17 cellular contexts compared by ENCODE assay signal in genomic region chr12:55698241-55698955, GRCh38. TPM values are rescaled to one million over a fixed set of nuclear protein-coding genes. Genes with fewer than 3 reads are reported as not detected.
DNase-seq lines count a peak whose midpoint lies in the region; ATAC-seq, FAIRE-seq and TF ChIP-seq lines count a peak whose summit lies in the region.
"Had no signal": no experiment of that assay in that cellular context is flagged by ENCODE, and none has a peak within 500 bp of the region (broad histone marks: within the 10 kb centered on the region; RNA-seq: fewer than 3 reads in every experiment).

No MANE protein-coding gene starts in this region.

- no peaks in the 10 kb centered on the region for H3K79me2 ChIP-seq in HepG2 (ENCODE audit: insufficient read depth, low read length)

- 88% methylated on average over 8 of the region's 16 CpGs for WGBS in right lobe of liver (ENCODE audit: insufficient coverage, low coverage, low lambda C conversion rate, missing lambda C conversion rate)
- 58% methylated on average over 6 of the region's 16 CpGs for WGBS in HepG2 (ENCODE audit: low lambda C conversion rate)
- WGBS in spleen, 5 donors, result 83 to 100% (median 90%) methylated on average over 5 to 16 of the region's 16 CpGs

- POLR2A ChIA-PET in HepG2 (lab: Yijun Ruan, JAX), result interaction anchor here (1.0 kb wide), 1 partner anchor 17 kb away, joined by 3 read pairs; a partner anchor contains a TSS

- CTCF ChIA-PET in HepG2 (lab: Yijun Ruan, JAX; ENCODE audit: low intra/inter-chr PET ratio, low total read pairs), result no interaction called here

- H3K4me1 ChIP-seq in right lobe of liver (no peaks in the 10 kb centered on the region), HepG2 (ENCODE audit: insufficient read depth, low read length) (peaks cover 72% of the 10 kb centered on the region), spleen (no peaks in the 10 kb centered on the region)
- H3K4me1 ChIP-seq: Caco-2 had no signal

- H3K27me3 ChIP-seq in right lobe of liver (no peaks in the 10 kb centered on the region), HepG2 (ENCODE audit: control insufficient read depth in 1 of 2, insufficient read depth in 2 of 2, low read length in 2 of 2) (peaks cover 6 to 8% of the 10 kb centered on the region in 2 experiments; a peak in 3 of 5 replicates), spleen (replicated peaks in 1 of 7) (no peaks in the 10 kb centered on the region)

- TF ChIP-seq CTCF in right lobe of liver (IDR thresholded peaks at IDR 0.05) (no peak), HepG2 (CRISPR knock-in tag; IDR thresholded peaks at IDR 0.05) (no peak), spleen (IDR thresholded peaks at IDR 0.05 in 8 of 11, conservative IDR thresholded peaks at IDR 0.05 in 3 of 11) (no peak)

- TF ChIP-seq POLR2A in right lobe of liver (IDR thresholded peaks at IDR 0.05) (no peak), HepG2 (IDR thresholded peaks at IDR 0.05; ENCODE audit: insufficient read depth in 1 of 2, low read depth in 2 of 2, low read length in 2 of 2) (no peak), spleen (IDR thresholded peaks at IDR 0.05) (no peak)

- H4K20me1 ChIP-seq in HepG2 (ENCODE audit: insufficient read depth, low read length), result no peaks in the 10 kb centered on the region

- H3K9ac ChIP-seq in HepG2 (ENCODE audit: insufficient read depth, low read depth, low read length), result no peak overlapping the region
- H3K9ac ChIP-seq: GM23248 had no signal

- DNase-seq in right lobe of liver (peak in 2 of 3 donors; percentile 39 to 42), HepG2 (ENCODE audit: low spot score) (no peak), mesenteric fat pad (ENCODE audit: low spot score) (peak; percentile 64), spleen (peak; percentile 63), islet precursor cell (no peak)
- DNase-seq in NK-92 treated with Interleukin-12 subunit alpha and Interleukin-12 subunit beta, amount 100 ng/mL, for 24 hours (lab: John Stamatoyannopoulos, UW), result no peak
- DNase-seq: Caco-2, DMS153, GM23248, NCI-H1092, NCI-H146, NCI-H2081 treated with DMSO at 0.1 percent for 48 hours, NCI-H510A treated with DMSO at 0.1 percent for 48 hours, NCI-H82 had no signal

- TF ChIP-seq RAD21 in HepG2 (CRISPR knock-in tag; IDR thresholded peaks at IDR 0.05), result no peak

- BruUV-seq in HepG2 (replicated peaks; lab: Mats Ljungman, UMichigan), result no TSS peak

- H3K4me3 ChIP-seq in right lobe of liver (no peak overlapping the region), HepG2 (replicated peaks in 1 of 3; ENCODE audit: insufficient read depth in 1 of 3, low read depth in 2 of 3, low read length in 3 of 3) (no peak overlapping the region), spleen (no peak overlapping the region)
- H3K4me3 ChIP-seq: GM23248 had no signal

- H3K27ac ChIP-seq in right lobe of liver (no peak overlapping the region), HepG2 (ENCODE audit: extremely low read length, insufficient read depth, low read length) (no peak overlapping the region), spleen (no peak overlapping the region)
- H3K27ac ChIP-seq: GM23248 had no signal

- H3K36me3 ChIP-seq in right lobe of liver (no peaks in the 10 kb centered on the region), HepG2 (replicated peaks in 1 of 2; ENCODE audit: control insufficient read depth in 1 of 2, insufficient read depth in 2 of 2, low read length in 2 of 2) (no peaks in the 10 kb centered on the region), spleen (peaks cover 0 to 34% (median 0%) of the 10 kb centered on the region in 6 donors)

- no peaks in the 10 kb centered on the region for H3K9me3 ChIP-seq in right lobe of liver
- H3K9me3 ChIP-seq in HepG2 (ENCODE audit: low read length), result no peaks in the 10 kb centered on the region
- H3K9me3 ChIP-seq in spleen, result no peaks in the 10 kb centered on the region
- H3K9me3 ChIP-seq: Caco-2 had no signal

- intact Hi-C loops in right lobe of liver (cut with DNase I) (no loop called here), HepG2 (cut with micrococcal nuclease; ENCODE audit: unreplicated experiment) (no loop called here), spleen (cut with DNase I; ENCODE audit: low total_unique reads) (no loop called here)

- ATAC-seq in right lobe of liver (no peak), HepG2 (no peak), HG02763 (IDR thresholded peaks at IDR 0.05; ENCODE audit: unreplicated experiment) (no peak)
- ATAC-seq: HCT116 had no signal

- no peak for FAIRE-seq in HepG2 (lab: Jason Lieb, UNC)
- FAIRE-seq: GM12892 had no signal

- H3K4me2 ChIP-seq in HepG2 (ENCODE audit: low read depth, low read length), result no peak overlapping the region

- no peak overlapping the region for H2AFZ ChIP-seq in HepG2 (ENCODE audit: low read length)
- H2AFZ ChIP-seq: GM23248 had no signal

- TF ChIP-seq EP300 in HepG2 (IDR thresholded peaks at IDR 0.05; ENCODE audit: low read depth in 2 of 2, low read length in 2 of 2), result no peak
- TF ChIP-seq EP300 in HepG2 (CRISPR knock-in tag; IDR thresholded peaks at IDR 0.05; ENCODE audit: borderline replicate concordance), result no peak

- in situ Hi-C loops in HepG2 (cut with HindIII; ENCODE audit: extremely low pct_ligation_motif_present, low pct_unique_long_range_greater_than_20kb), result no loop called here

RNA-seq across cellular contexts. Expression of gene ITGA7, which starts 9.3 kb away (rescaled TPM):
- 10 to 100 TPM in 3 of 6 experiments, 1 to 10 TPM in 3; 3.1 to 20.1 (median 8.3) TPM for total RNA-seq in right lobe of liver
- total RNA-seq in HepG2 (2016; rRNA removed; fragmentation: Illumina TruSeq; extraction: Trizol), result 0.24 and 0.75 TPM in 2 replicates
- total RNA-seq in HepG2 (2016; cell fraction: cytosol; rRNA removed; fragmentation: Illumina TruSeq; extraction: Trizol; ENCODE audit: low read depth), result not detected in 2 replicates
- 0.15 and 0.35 TPM in 2 replicates for total RNA-seq in HepG2 (2016; cell fraction: insoluble cytoplasmic fraction; rRNA removed; fragmentation: Illumina TruSeq; extraction: Trizol)
- total RNA-seq in HepG2 (2016; cell fraction: membrane; rRNA removed; fragmentation: Illumina TruSeq; extraction: Trizol), result 0.03 and 0.14 TPM in 2 replicates
- total RNA-seq in HepG2 (2016; cell fraction: nucleus; rRNA removed; fragmentation: Illumina TruSeq; extraction: Trizol), result 1.3 and 1.5 TPM in 2 replicates
- polyA plus RNA-seq in HepG2 (2011; rRNA removed), result 0.65 and 1.8 TPM in 2 replicates
- 0.16 and 0.28 TPM in 2 replicates for polyA plus RNA-seq in HepG2 (2011; cell fraction: cytosol; rRNA removed)
- 12.1 and 12.6 TPM in 2 replicates for polyA plus RNA-seq in HepG2 (2011; cell fraction: nucleus; rRNA removed)
- 1.1 and 1.2 TPM in 2 replicates for polyA plus RNA-seq in HepG2 (2012)
- not detected in 2 replicates for polyA plus RNA-seq in HepG2 (2016; cell fraction: cytosol; fragmentation: Illumina TruSeq; extraction: Trizol; ENCODE audit: low read depth)
- 0.28 TPM in 1 of 2 replicates, not detected in the other for polyA plus RNA-seq in HepG2 (2016; cell fraction: insoluble cytoplasmic fraction; fragmentation: Illumina TruSeq; extraction: Trizol; ENCODE audit: low read depth)
- not detected in 2 replicates for polyA plus RNA-seq in HepG2 (2016; cell fraction: membrane; fragmentation: Illumina TruSeq; extraction: Trizol; ENCODE audit: low read depth)
- polyA plus RNA-seq in HepG2 (2016; cell fraction: nucleus; fragmentation: Illumina TruSeq; extraction: Trizol; ENCODE audit: insufficient read depth, low read depth), result 1.7 and 2.7 TPM in 2 replicates
- 1.4 and 1.9 TPM in 2 replicates for polyA minus RNA-seq in HepG2 (2011; rRNA and poly(A)+ RNA removed; ENCODE audit: low replicate concordance)
- polyA minus RNA-seq in HepG2 (2011; cell fraction: cytosol; rRNA and poly(A)+ RNA removed), result not detected in 2 replicates
- polyA minus RNA-seq in HepG2 (2011; cell fraction: nucleus; rRNA and poly(A)+ RNA removed), result 2.2 and 3.1 TPM in 2 replicates
- 536 TPM for total RNA-seq in mesenteric fat pad
- total RNA-seq in spleen, result 10 to 100 TPM; 13.8 to 93.2 (median 24.7) TPM
- polyA plus RNA-seq in spleen, result 10 to 100 TPM in 1 of 3 donors, 1 to 10 TPM in 2; 4.4 to 18.0 (median 8.6) TPM

RNA-seq across cellular contexts. Expression of gene BLOC1S1, which starts 17.4 kb away (rescaled TPM):
- total RNA-seq in right lobe of liver (100 to 1,000 TPM in 3 of 6 experiments, 10 to 100 TPM in 3; 81.8 to 175 (median 99.0) TPM), HepG2 (2016; rRNA removed; fragmentation: Illumina TruSeq; extraction: Trizol) (95.3 and 99.7 TPM in 2 replicates), mesenteric fat pad (136 TPM), spleen (100 to 1,000 TPM; 113 to 228 (median 141) TPM)
- 118 and 144 TPM in 2 replicates for total RNA-seq in HepG2 (2016; cell fraction: cytosol; rRNA removed; fragmentation: Illumina TruSeq; extraction: Trizol; ENCODE audit: low read depth)
- total RNA-seq in HepG2 (2016; cell fraction: insoluble cytoplasmic fraction; rRNA removed; fragmentation: Illumina TruSeq; extraction: Trizol), result 97.9 and 110 TPM in 2 replicates
- total RNA-seq in HepG2 (2016; cell fraction: membrane; rRNA removed; fragmentation: Illumina TruSeq; extraction: Trizol), result 102 and 108 TPM in 2 replicates
- 34.2 and 48.7 TPM in 2 replicates for total RNA-seq in HepG2 (2016; cell fraction: nucleus; rRNA removed; fragmentation: Illumina TruSeq; extraction: Trizol)
- polyA plus RNA-seq in HepG2 (2011; rRNA removed) (50.5 and 55.1 TPM in 2 replicates), spleen (100 to 1,000 TPM; 278 to 304 (median 282) TPM)
- 74.9 and 112 TPM in 2 replicates for polyA plus RNA-seq in HepG2 (2011; cell fraction: cytosol; rRNA removed)
- polyA plus RNA-seq in HepG2 (2011; cell fraction: nucleus; rRNA removed), result 22.5 and 27.2 TPM in 2 replicates
- 34.8 and 38.2 TPM in 2 replicates for polyA plus RNA-seq in HepG2 (2012)
- 149 and 162 TPM in 2 replicates for polyA plus RNA-seq in HepG2 (2016; cell fraction: cytosol; fragmentation: Illumina TruSeq; extraction: Trizol; ENCODE audit: low read depth)
- 107 and 112 TPM in 2 replicates for polyA plus RNA-seq in HepG2 (2016; cell fraction: insoluble cytoplasmic fraction; fragmentation: Illumina TruSeq; extraction: Trizol; ENCODE audit: low read depth)
- 91.5 and 100 TPM in 2 replicates for polyA plus RNA-seq in HepG2 (2016; cell fraction: membrane; fragmentation: Illumina TruSeq; extraction: Trizol; ENCODE audit: low read depth)
- polyA plus RNA-seq in HepG2 (2016; cell fraction: nucleus; fragmentation: Illumina TruSeq; extraction: Trizol; ENCODE audit: insufficient read depth, low read depth), result 64.2 and 67.2 TPM in 2 replicates
- polyA minus RNA-seq in HepG2 (2011; rRNA and poly(A)+ RNA removed; ENCODE audit: low replicate concordance), result 21.9 and 89.7 TPM in 2 replicates
- polyA minus RNA-seq in HepG2 (2011; cell fraction: cytosol; rRNA and poly(A)+ RNA removed), result 6.7 and 11.0 TPM in 2 replicates
- 7.8 and 8.2 TPM in 2 replicates for polyA minus RNA-seq in HepG2 (2011; cell fraction: nucleus; rRNA and poly(A)+ RNA removed)

RNA-seq across cellular contexts. Expression of gene RDH5, which starts 21.8 kb away (rescaled TPM):
- total RNA-seq in right lobe of liver, result 10 to 100 TPM; 26.3 to 52.5 (median 43.0) TPM
- total RNA-seq in HepG2 (2016; rRNA removed; fragmentation: Illumina TruSeq; extraction: Trizol), result 1.0 and 2.6 TPM in 2 replicates
- 1.2 and 1.5 TPM in 2 replicates for total RNA-seq in HepG2 (2016; cell fraction: cytosol; rRNA removed; fragmentation: Illumina TruSeq; extraction: Trizol; ENCODE audit: low read depth)
- 1.2 and 2.6 TPM in 2 replicates for total RNA-seq in HepG2 (2016; cell fraction: insoluble cytoplasmic fraction; rRNA removed; fragmentation: Illumina TruSeq; extraction: Trizol)
- total RNA-seq in HepG2 (2016; cell fraction: membrane; rRNA removed; fragmentation: Illumina TruSeq; extraction: Trizol), result 1.3 and 1.5 TPM in 2 replicates
- total RNA-seq in HepG2 (2016; cell fraction: nucleus; rRNA removed; fragmentation: Illumina TruSeq; extraction: Trizol), result 4.5 and 6.2 TPM in 2 replicates
- 5.7 TPM in 2 replicates for polyA plus RNA-seq in HepG2 (2011; rRNA removed)
- polyA plus RNA-seq in HepG2 (2011; cell fraction: cytosol; rRNA removed), result 2.4 and 3.4 TPM in 2 replicates
- 17.8 and 19.4 TPM in 2 replicates for polyA plus RNA-seq in HepG2 (2011; cell fraction: nucleus; rRNA removed)
- 3.3 and 4.2 TPM in 2 replicates for polyA plus RNA-seq in HepG2 (2012)
- polyA plus RNA-seq in HepG2 (2016; cell fraction: cytosol; fragmentation: Illumina TruSeq; extraction: Trizol; ENCODE audit: low read depth), result 0.41 and 0.84 TPM in 2 replicates
- polyA plus RNA-seq in HepG2 (2016; cell fraction: insoluble cytoplasmic fraction; fragmentation: Illumina TruSeq; extraction: Trizol; ENCODE audit: low read depth), result 0.71 and 0.91 TPM in 2 replicates
- 1.0 and 1.1 TPM in 2 replicates for polyA plus RNA-seq in HepG2 (2016; cell fraction: membrane; fragmentation: Illumina TruSeq; extraction: Trizol; ENCODE audit: low read depth)
- 9.3 and 11.2 TPM in 2 replicates for polyA plus RNA-seq in HepG2 (2016; cell fraction: nucleus; fragmentation: Illumina TruSeq; extraction: Trizol; ENCODE audit: insufficient read depth, low read depth)
- 4.1 and 8.8 TPM in 2 replicates for polyA minus RNA-seq in HepG2 (2011; rRNA and poly(A)+ RNA removed; ENCODE audit: low replicate concordance)
- polyA minus RNA-seq in HepG2 (2011; cell fraction: cytosol; rRNA and poly(A)+ RNA removed), result 0.53 and 0.79 TPM in 2 replicates
- 11.6 and 16.1 TPM in 2 replicates for polyA minus RNA-seq in HepG2 (2011; cell fraction: nucleus; rRNA and poly(A)+ RNA removed)
- 123 TPM for total RNA-seq in mesenteric fat pad
- 10 to 100 TPM in 5 of 7 donors, 1 to 10 TPM in 2; 7.4 to 17.4 (median 15.5) TPM for total RNA-seq in spleen
- 10 to 100 TPM in 1 of 3 donors, 1 to 10 TPM in 2; 4.7 to 12.1 (median 9.9) TPM for polyA plus RNA-seq in spleen

RNA-seq across cellular contexts. Expression of gene CD63, which starts 30.4 kb away (rescaled TPM):
- 100 to 1,000 TPM; 213 to 556 (median 317) TPM for total RNA-seq in right lobe of liver
- total RNA-seq in HepG2 (2016; rRNA removed; fragmentation: Illumina TruSeq; extraction: Trizol), result 134 and 277 TPM in 2 replicates
- total RNA-seq in HepG2 (2016; cell fraction: cytosol; rRNA removed; fragmentation: Illumina TruSeq; extraction: Trizol; ENCODE audit: low read depth), result 129 and 132 TPM in 2 replicates
- total RNA-seq in HepG2 (2016; cell fraction: insoluble cytoplasmic fraction; rRNA removed; fragmentation: Illumina TruSeq; extraction: Trizol), result 128 and 284 TPM in 2 replicates
- total RNA-seq in HepG2 (2016; cell fraction: membrane; rRNA removed; fragmentation: Illumina TruSeq; extraction: Trizol), result 138 and 152 TPM in 2 replicates
- total RNA-seq in HepG2 (2016; cell fraction: nucleus; rRNA removed; fragmentation: Illumina TruSeq; extraction: Trizol), result 203 and 224 TPM in 2 replicates
- 211 and 234 TPM in 2 replicates for polyA plus RNA-seq in HepG2 (2011; rRNA removed)
- polyA plus RNA-seq in HepG2 (2011; cell fraction: cytosol; rRNA removed), result 424 and 444 TPM in 2 replicates
- 140 and 196 TPM in 2 replicates for polyA plus RNA-seq in HepG2 (2011; cell fraction: nucleus; rRNA removed)
- polyA plus RNA-seq in HepG2 (2012), result 226 and 283 TPM in 2 replicates
- polyA plus RNA-seq in HepG2 (2016; cell fraction: cytosol; fragmentation: Illumina TruSeq; extraction: Trizol; ENCODE audit: low read depth), result 186 and 213 TPM in 2 replicates
- polyA plus RNA-seq in HepG2 (2016; cell fraction: insoluble cytoplasmic fraction; fragmentation: Illumina TruSeq; extraction: Trizol; ENCODE audit: low read depth), result 153 and 161 TPM in 2 replicates
- 149 and 167 TPM in 2 replicates for polyA plus RNA-seq in HepG2 (2016; cell fraction: membrane; fragmentation: Illumina TruSeq; extraction: Trizol; ENCODE audit: low read depth)
- 381 and 422 TPM in 2 replicates for polyA plus RNA-seq in HepG2 (2016; cell fraction: nucleus; fragmentation: Illumina TruSeq; extraction: Trizol; ENCODE audit: insufficient read depth, low read depth)
- 159 and 211 TPM in 2 replicates for polyA minus RNA-seq in HepG2 (2011; rRNA and poly(A)+ RNA removed; ENCODE audit: low replicate concordance)
- 94.7 and 99.2 TPM in 2 replicates for polyA minus RNA-seq in HepG2 (2011; cell fraction: cytosol; rRNA and poly(A)+ RNA removed)
- polyA minus RNA-seq in HepG2 (2011; cell fraction: nucleus; rRNA and poly(A)+ RNA removed), result 47.0 and 55.9 TPM in 2 replicates
- 1,545 TPM for total RNA-seq in mesenteric fat pad
- total RNA-seq in spleen, result 100 to 1,000 TPM; 440 to 750 (median 627) TPM
- 100 to 1,000 TPM; 395 to 693 (median 509) TPM for polyA plus RNA-seq in spleen

RNA-seq across cellular contexts. Expression of gene GDF11, which starts 44.5 kb away (rescaled TPM):
- total RNA-seq in right lobe of liver, result under 1 TPM; 0.25 to 0.95 (median 0.54) TPM
- total RNA-seq in HepG2 (2016; rRNA removed; fragmentation: Illumina TruSeq; extraction: Trizol), result 1.4 and 1.5 TPM in 2 replicates
- 5.4 and 5.8 TPM in 2 replicates for total RNA-seq in HepG2 (2016; cell fraction: cytosol; rRNA removed; fragmentation: Illumina TruSeq; extraction: Trizol; ENCODE audit: low read depth)
- total RNA-seq in HepG2 (2016; cell fraction: insoluble cytoplasmic fraction; rRNA removed; fragmentation: Illumina TruSeq; extraction: Trizol), result 0.56 and 1.8 TPM in 2 replicates
- total RNA-seq in HepG2 (2016; cell fraction: membrane; rRNA removed; fragmentation: Illumina TruSeq; extraction: Trizol), result 6.1 and 6.4 TPM in 2 replicates
- total RNA-seq in HepG2 (2016; cell fraction: nucleus; rRNA removed; fragmentation: Illumina TruSeq; extraction: Trizol), result 0.53 and 1.2 TPM in 2 replicates
- 0.63 and 1.0 TPM in 2 replicates for polyA plus RNA-seq in HepG2 (2011; rRNA removed)
- 0.85 and 1.1 TPM in 2 replicates for polyA plus RNA-seq in HepG2 (2011; cell fraction: cytosol; rRNA removed)
- polyA plus RNA-seq in HepG2 (2011; cell fraction: nucleus; rRNA removed), result 0.83 and 1.1 TPM in 2 replicates
- polyA plus RNA-seq in HepG2 (2012), result 0.56 and 1.0 TPM in 2 replicates
- polyA plus RNA-seq in HepG2 (2016; cell fraction: cytosol; fragmentation: Illumina TruSeq; extraction: Trizol; ENCODE audit: low read depth), result 14.3 and 14.9 TPM in 2 replicates
- 2.1 and 3.0 TPM in 2 replicates for polyA plus RNA-seq in HepG2 (2016; cell fraction: insoluble cytoplasmic fraction; fragmentation: Illumina TruSeq; extraction: Trizol; ENCODE audit: low read depth)
- polyA plus RNA-seq in HepG2 (2016; cell fraction: membrane; fragmentation: Illumina TruSeq; extraction: Trizol; ENCODE audit: low read depth), result 11.3 and 12.5 TPM in 2 replicates
- polyA plus RNA-seq in HepG2 (2016; cell fraction: nucleus; fragmentation: Illumina TruSeq; extraction: Trizol; ENCODE audit: insufficient read depth, low read depth), result 2.0 and 2.7 TPM in 2 replicates
- polyA minus RNA-seq in HepG2 (2011; rRNA and poly(A)+ RNA removed; ENCODE audit: low replicate concordance), result 1.8 and 14.3 TPM in 2 replicates
- polyA minus RNA-seq in HepG2 (2011; cell fraction: cytosol; rRNA and poly(A)+ RNA removed), result 0.18 and 0.49 TPM in 2 replicates
- polyA minus RNA-seq in HepG2 (2011; cell fraction: nucleus; rRNA and poly(A)+ RNA removed), result 0.90 and 0.99 TPM in 2 replicates
- 5.8 TPM for total RNA-seq in mesenteric fat pad
- total RNA-seq in spleen, result 10 to 100 TPM in 5 of 7 donors, 1 to 10 TPM in 2; 6.1 to 14.5 (median 10.7) TPM
- 1 to 10 TPM; 3.5 to 5.5 (median 4.0) TPM for polyA plus RNA-seq in spleen

Comparison
In these comparisons a context has a peak if more than half of its experiments do, and no peak if none do; other contexts are left out.
1. DNase-seq: peak in right lobe of liver (2 of 3), mesenteric fat pad (single experiment) and spleen (single experiment); none in HepG2 (single experiment), NK-92 treated with Interleukin-12 subunit alpha and Interleukin-12 subunit beta, amount 100 ng/mL, for 24 hours (single experiment) and islet precursor cell (single experiment).